ENCODE assay signal across 7 cellular contexts in genomic region chr9:91033802-91034201, GRCh38.
DNase-seq lines count a peak whose midpoint lies in the region; ATAC-seq and TF ChIP-seq lines count a peak whose summit lies in the region.

No MANE protein-coding gene starts in this region.

- H3K4me3 ChIP-seq in HL-60 (replicated peaks; ENCODE audit: insufficient read depth, low read length), result no peak overlapping the region
- H3K4me3 ChIP-seq in smooth muscle cell, result no peak overlapping the region

- H3K4me2 ChIP-seq in smooth muscle cell, result no peak overlapping the region

- no peaks in the 10 kb centered on the region for H3K36me3 ChIP-seq in smooth muscle cell (ENCODE audit: low read depth)

- H3K79me2 ChIP-seq in smooth muscle cell (ENCODE audit: low read depth), result no peaks in the 10 kb centered on the region

- no peak for ATAC-seq in GM19351 (IDR thresholded peaks at IDR 0.05; ENCODE audit: unreplicated experiment)
- no peak for ATAC-seq in GM18870 (IDR thresholded peaks at IDR 0.05; ENCODE audit: unreplicated experiment)

- DNase-seq in HL-60 (ENCODE audit: low read depth in 1 of 2, low spot score in 1 of 2) (peak in 1 of 2 experiments; percentile 42), cerebellar cortex (ENCODE audit: low spot score) (peak; percentile 17), smooth muscle cell (lab: John Stamatoyannopoulos, UW; ENCODE audit: unreplicated experiment) (no peak), NCI-H524 (lab: John Stamatoyannopoulos, UW) (no peak)
- peak in 3 of 4 experiments; percentile 16 to 55 (median 35) for DNase-seq in activated CD4-positive, CD25-positive, alpha-beta regulatory T cell (lab: John Stamatoyannopoulos, UW)

- TF ChIP-seq CTCF in HL-60 (IDR thresholded peaks at IDR 0.05; ENCODE audit: insufficient read depth, low read length) (peak; percentile 23), smooth muscle cell (IDR thresholded peaks at IDR 0.05; ENCODE audit: borderline replicate concordance, insufficient read depth, poor library complexity, severe bottlenecking) (peak; percentile 51)

- H3K9ac ChIP-seq in smooth muscle cell (ENCODE audit: low read depth), result no peak overlapping the region

- H3K27ac ChIP-seq in HL-60 (replicated peaks) (no peak overlapping the region), smooth muscle cell (ENCODE audit: low read depth) (no peak overlapping the region)

- no peaks in the 10 kb centered on the region for H3K4me1 ChIP-seq in smooth muscle cell (ENCODE audit: low read depth)

- H3K9me3 ChIP-seq in smooth muscle cell (replicated peaks; ENCODE audit: low read depth), result no peaks in the 10 kb centered on the region

- no peak overlapping the region for H2AFZ ChIP-seq in smooth muscle cell (ENCODE audit: low read depth)

- WGBS in smooth muscle cell (ENCODE audit: low lambda C conversion rate), result 60% methylated on average over 3 of the region's 3 CpGs

- no peaks in the 10 kb centered on the region for H3F3A ChIP-seq in smooth muscle cell (ENCODE audit: low read depth)

- no peaks in the 10 kb centered on the region for H4K20me1 ChIP-seq in smooth muscle cell (ENCODE audit: low read depth)

- H3K27me3 ChIP-seq in HL-60 (ENCODE audit: insufficient read depth, poor library complexity, severe bottlenecking) (no peaks in the 10 kb centered on the region), smooth muscle cell (ENCODE audit: low read depth) (no peaks in the 10 kb centered on the region)

Comparison
In these comparisons a context has a peak if more than half of its experiments do, and no peak if none do; other contexts are left out.
1. DNase-seq: peak in activated CD4-positive, CD25-positive, alpha-beta regulatory T cell (3 of 4) and cerebellar cortex (single experiment); none in smooth muscle cell (single experiment) and NCI-H524 (0 of 2).